ENCODE assay signal across 8 cellular contexts in the genomic region with DNA sequence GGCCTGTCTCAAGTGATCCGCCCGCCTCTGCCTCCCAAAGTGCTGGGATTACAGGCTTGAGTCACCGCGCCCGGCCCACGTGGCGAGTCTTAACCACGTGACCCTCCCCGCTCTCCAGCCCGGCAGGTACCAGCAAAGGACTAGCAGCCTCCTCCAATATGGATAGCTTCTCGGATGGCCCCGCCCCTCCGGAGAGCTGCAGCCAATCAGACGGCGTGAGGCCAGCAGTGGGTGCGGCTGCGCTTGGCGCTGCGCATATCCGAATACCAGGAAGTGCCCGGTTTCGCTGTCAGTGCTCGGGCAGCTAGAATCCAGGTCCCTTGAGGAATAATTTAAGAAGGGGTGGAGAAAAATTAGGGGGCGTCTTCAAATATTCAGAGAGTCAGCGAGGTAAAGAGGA. TPM values are rescaled to one million over a fixed set of nuclear protein-coding genes. Genes with fewer than 3 reads are reported as not detected.
DNase-seq lines count a peak whose midpoint lies in the region; ATAC-seq and TF ChIP-seq lines count a peak whose summit lies in the region.

No MANE protein-coding gene starts in this region.

- peak overlapping the region; percentile 92 for H3K27ac Mint-ChIP-seq in activated T-cell treated with anti-CD3 and anti-CD28 coated beads, Interleukin-2, amount 50 U/mL, for 24 hours
- peak overlapping the region; percentile 91 to 100 (median 98) for H3K27ac Mint-ChIP-seq in naive thymus-derived CD4-positive, alpha-beta T cell

- peaks cover under 1% of the 10 kb centered on the region for H3K36me3 Mint-ChIP-seq in activated T-cell treated with anti-CD3 and anti-CD28 coated beads, Interleukin-2, amount 50 U/mL, for 24 hours (ENCODE audit: low read depth)
- peaks cover 0 to under 1% (median 0%) of the 10 kb centered on the region in 5 donors for H3K36me3 Mint-ChIP-seq in naive thymus-derived CD4-positive, alpha-beta T cell

- TF ChIP-seq POLR2A in esophagus squamous epithelium (IDR thresholded peaks at IDR 0.05): peak in 3 of 4 donors; percentile 41 to 58 (median 51)

- H3K9me3 ChIP-seq in esophagus squamous epithelium: no peaks in the 10 kb centered on the region
- no peaks in the 10 kb centered on the region for H3K9me3 ChIP-seq in naive thymus-derived CD4-positive, alpha-beta T cell (ENCODE audit: control insufficient read depth in 2 of 3, low read length in 3 of 3)

- POLR2A ChIA-PET in naive thymus-derived CD4-positive, alpha-beta T cell (lab: Charles Lee): interaction anchor here (0.6 to 3.5 kb wide), 11 partner anchors 11 to 275 kb away, joined by 3 to 30 read pairs (median 5); a partner anchor contains a TSS

- peak in 1 of 6 experiments; percentile 13 for TF ChIP-seq CTCF in esophagus squamous epithelium (IDR thresholded peaks at IDR 0.05)

- no peaks in the 10 kb centered on the region for H3K9me3 Mint-ChIP-seq in activated T-cell treated with anti-CD3 and anti-CD28 coated beads, Interleukin-2, amount 50 U/mL, for 24 hours
- H3K9me3 Mint-ChIP-seq in naive thymus-derived CD4-positive, alpha-beta T cell: peaks cover 0 to 2% (median 0%) of the 10 kb centered on the region in 11 donors

- peak overlapping the region; percentile 82 for H3K4me3 Mint-ChIP-seq in activated T-cell treated with anti-CD3 and anti-CD28 coated beads, Interleukin-2, amount 50 U/mL, for 24 hours
- peak overlapping the region; percentile 85 to 97 (median 94) for H3K4me3 Mint-ChIP-seq in naive thymus-derived CD4-positive, alpha-beta T cell

- 0 to 1% methylated on average over 3 to 24 of the region's 25 CpGs for WGBS in esophagus squamous epithelium, 2 donors

- no peaks in the 10 kb centered on the region for H3K27me3 ChIP-seq in esophagus squamous epithelium
- no peaks in the 10 kb centered on the region for H3K27me3 ChIP-seq in naive thymus-derived CD4-positive, alpha-beta T cell (ENCODE audit: control insufficient read depth in 2 of 2, insufficient read depth in 2 of 2, low read length in 2 of 2)

- H3K27ac ChIP-seq in esophagus squamous epithelium: peak overlapping the region; percentile 78 to 85 (median 82)
- peak overlapping the region; percentile 74 for H3K27ac ChIP-seq in naive thymus-derived CD4-positive, alpha-beta T cell (ENCODE audit: low read depth, low read length)

- ATAC-seq in HG02642 (IDR thresholded peaks at IDR 0.05; ENCODE audit: poor library complexity, unreplicated experiment) (peak; percentile 95), GM18858 (IDR thresholded peaks at IDR 0.05; ENCODE audit: unreplicated experiment) (no peak)
- peak; percentile 100 for ATAC-seq in naive thymus-derived CD4-positive, alpha-beta T cell

- intact Hi-C loops in esophagus squamous epithelium (cut with DNase I): loop anchor here (10.0 kb wide), 1 partner anchor 268 kb away; a partner anchor contains a TSS
- intact Hi-C loops in naive thymus-derived CD4-positive, alpha-beta T cell (cut with micrococcal nuclease): loop anchor here (1.0 to 5.0 kb wide), 4 partner anchors 14 to 76 kb away; a partner anchor contains a TSS

- H3K4me1 Mint-ChIP-seq in activated T-cell treated with anti-CD3 and anti-CD28 coated beads, Interleukin-2, amount 50 U/mL, for 24 hours (ENCODE audit: low read depth): peaks cover 14% of the 10 kb centered on the region
- H3K4me1 Mint-ChIP-seq in naive thymus-derived CD4-positive, alpha-beta T cell: peaks cover 7 to 14% (median 10%) of the 10 kb centered on the region in 7 donors

- H3K27me3 Mint-ChIP-seq in activated T-cell treated with anti-CD3 and anti-CD28 coated beads, Interleukin-2, amount 50 U/mL, for 24 hours: no peaks in the 10 kb centered on the region
- H3K27me3 Mint-ChIP-seq in naive thymus-derived CD4-positive, alpha-beta T cell: no peaks in the 10 kb centered on the region

- peaks cover 0 to 27% (median 12%) of the 10 kb centered on the region in 3 donors for H3K4me1 ChIP-seq in esophagus squamous epithelium
- H3K4me1 ChIP-seq in naive thymus-derived CD4-positive, alpha-beta T cell (ENCODE audit: control insufficient read depth in 2 of 2, insufficient read depth in 2 of 2, low read length in 2 of 2): no peaks in the 10 kb centered on the region

- H3K36me3 ChIP-seq in esophagus squamous epithelium: no peaks in the 10 kb centered on the region
- H3K36me3 ChIP-seq in naive thymus-derived CD4-positive, alpha-beta T cell (ENCODE audit: control insufficient read depth in 2 of 3, insufficient read depth in 3 of 3, low read length in 3 of 3): no peaks in the 10 kb centered on the region

- DNase-seq in NCI-H526 treated with DMSO at 0.1 percent for 48 hours (lab: John Stamatoyannopoulos, UW): peak; percentile 3
- peak; percentile 92 for DNase-seq in activated T-cell treated with anti-CD3 and anti-CD28 coated beads, Interleukin-2, amount 50 U/mL, for 24 hours
- peak; percentile 74 for DNase-seq in esophagus squamous epithelium (lab: John Stamatoyannopoulos, UW)
- peak; percentile 83 to 90 (median 88) for DNase-seq in naive thymus-derived CD4-positive, alpha-beta T cell
- peak; percentile 88 to 90 for DNase-seq in stimulated activated CD8-positive, alpha-beta memory T cell treated with anti-CD3 and anti-CD28 coated beads, Interleukin-7, amount 100 ng/mL, for 4 hours (ENCODE audit: low read depth in 2 of 2)

- CTCF ChIA-PET in naive thymus-derived CD4-positive, alpha-beta T cell (lab: Charles Lee): interaction anchor here (0.7 to 1.8 kb wide), 5 partner anchors 11 to 1913 kb away, joined by 3 to 11 read pairs (median 5); no protein-coding TSS in a partner anchor

- H3K4me3 ChIP-seq in GM08714 (ENCODE audit: low read length) (peak overlapping the region; percentile 57; the same call in 1 of the 2 replicates), esophagus squamous epithelium (peak overlapping the region; percentile 25 to 67 (median 48))
- peak overlapping the region; percentile 98 for H3K4me3 ChIP-seq in naive thymus-derived CD4-positive, alpha-beta T cell (ENCODE audit: low read length)

RNA-seq across cellular contexts. Expression of a gene that starts 14.7 kb away (rescaled TPM):
- total RNA-seq in esophagus squamous epithelium: 10 to 100 TPM; 21.4 to 34.0 (median 30.6) TPM
- 10 to 100 TPM; 29.7 to 47.8 (median 35.5) TPM for total RNA-seq in naive thymus-derived CD4-positive, alpha-beta T cell
- polyA plus RNA-seq in naive thymus-derived CD4-positive, alpha-beta T cell: 10 to 100 TPM; 15.3 to 18.8 TPM

Comparison
In these comparisons a context has a peak if more than half of its experiments do, and no peak if none do; other contexts are left out.
1. H3K4me3 ChIP-seq: peak in every context shown above with its lines; median percentile 98 in naive thymus-derived CD4-positive, alpha-beta T cell; 57 in GM08714; 48 in esophagus squamous epithelium.
2. DNase-seq: peak in every context shown above with its lines; median percentile 92 in activated T-cell treated with anti-CD3 and anti-CD28 coated beads, Interleukin-2, amount 50 U/mL, for 24 hours; 89 in stimulated activated CD8-positive, alpha-beta memory T cell treated with anti-CD3 and anti-CD28 coated beads, Interleukin-7, amount 100 ng/mL, for 4 hours; 88 in naive thymus-derived CD4-positive, alpha-beta T cell; 74 in esophagus squamous epithelium; 3 in NCI-H526 treated with DMSO at 0.1 percent for 48 hours.